In genomic region chrX:130539721-130540321, GRCh38 we compare ENCODE assay signal across 8 cellular contexts.
DNase-seq lines count a peak whose midpoint lies in the region; ATAC-seq and TF ChIP-seq lines count a peak whose summit lies in the region.

No MANE protein-coding gene starts in this region.

- no peak overlapping the region for H2AFZ ChIP-seq in smooth muscle cell (ENCODE audit: low read depth)

- H3F3A ChIP-seq in smooth muscle cell (ENCODE audit: low read depth): no peaks in the 10 kb centered on the region

- H3K27ac ChIP-seq in left ventricle myocardium inferior (replicated peaks) (no peak overlapping the region), smooth muscle cell (ENCODE audit: low read depth) (no peak overlapping the region)

- TF ChIP-seq CTCF in left ventricle myocardium inferior (IDR thresholded peaks at IDR 0.05; ENCODE audit: borderline replicate concordance) (peak; percentile 75), smooth muscle cell (IDR thresholded peaks at IDR 0.05; ENCODE audit: borderline replicate concordance, insufficient read depth, poor library complexity, severe bottlenecking) (peak; percentile 60)

- intact Hi-C loops in left ventricle myocardium inferior (cut with micrococcal nuclease): loop anchor here (5.0 kb wide), 1 partner anchor 377 kb away; no protein-coding TSS in a partner anchor

- ATAC-seq in HG02981 (IDR thresholded peaks at IDR 0.05; ENCODE audit: unreplicated experiment) (peak; percentile 59), GM19452 (IDR thresholded peaks at IDR 0.05; ENCODE audit: unreplicated experiment) (no peak)

- H3K4me3 ChIP-seq in left ventricle myocardium inferior: no peak overlapping the region
- H3K4me3 ChIP-seq in smooth muscle cell: no peak overlapping the region

- peak; percentile 70 for DNase-seq in activated effector memory CD4-positive, alpha-beta T cell treated with anti-CD3 and anti-CD28 coated beads, Interleukin-2, amount 50 U/mL, for 16 hours
- DNase-seq in activated effector memory CD4-positive, alpha-beta T cell treated with Interleukin-2 at 50 U/mL for 16 hours: no peak
- DNase-seq in NCI-H774 (lab: John Stamatoyannopoulos, UW): peak; percentile 8
- peak; percentile 22 for DNase-seq in activated naive CD4-positive, alpha-beta T cell treated with Interleukin-2 at 50 U/mL for 16 hours
- peak; percentile 18 for DNase-seq in left ventricle myocardium inferior
- DNase-seq in smooth muscle cell (lab: John Stamatoyannopoulos, UW; ENCODE audit: unreplicated experiment): no peak

- H3K36me3 ChIP-seq in left ventricle myocardium inferior (no peaks in the 10 kb centered on the region), smooth muscle cell (ENCODE audit: low read depth) (no peaks in the 10 kb centered on the region)

- no peaks in the 10 kb centered on the region for H3K79me2 ChIP-seq in smooth muscle cell (ENCODE audit: low read depth)

- H3K27me3 ChIP-seq in left ventricle myocardium inferior (ENCODE audit: low read depth): no peaks in the 10 kb centered on the region
- no peaks in the 10 kb centered on the region for H3K27me3 ChIP-seq in smooth muscle cell (ENCODE audit: low read depth)

- H3K4me1 ChIP-seq in left ventricle myocardium inferior (no peaks in the 10 kb centered on the region), smooth muscle cell (ENCODE audit: low read depth) (no peaks in the 10 kb centered on the region)

- no peaks in the 10 kb centered on the region for H4K20me1 ChIP-seq in smooth muscle cell (ENCODE audit: low read depth)

- no peak overlapping the region for H3K9ac ChIP-seq in smooth muscle cell (ENCODE audit: low read depth)

- no peaks in the 10 kb centered on the region for H3K9me3 ChIP-seq in left ventricle myocardium inferior (replicated peaks)
- no peaks in the 10 kb centered on the region for H3K9me3 ChIP-seq in smooth muscle cell (replicated peaks; ENCODE audit: low read depth)

- H3K4me2 ChIP-seq in smooth muscle cell: no peak overlapping the region

- 40% methylated on average over 15 of the region's 15 CpGs for WGBS in smooth muscle cell (ENCODE audit: low lambda C conversion rate)

Comparison
In these comparisons a context has a peak if more than half of its experiments do, and no peak if none do; other contexts are left out.
1. DNase-seq: peak in activated effector memory CD4-positive, alpha-beta T cell treated with anti-CD3 and anti-CD28 coated beads, Interleukin-2, amount 50 U/mL, for 16 hours (single experiment), NCI-H774 (single experiment), activated naive CD4-positive, alpha-beta T cell treated with Interleukin-2 at 50 U/mL for 16 hours (single experiment) and left ventricle myocardium inferior (single experiment); none in activated effector memory CD4-positive, alpha-beta T cell treated with Interleukin-2 at 50 U/mL for 16 hours (single experiment) and smooth muscle cell (single experiment).